8 cellular contexts compared by ENCODE assay signal in genomic region chr22:36239401-36240171, GRCh38. TPM values are rescaled to one million over a fixed set of nuclear protein-coding genes. Genes with fewer than 3 reads are reported as not detected.
DNase-seq lines count a peak whose midpoint lies in the region; ATAC-seq and TF ChIP-seq lines count a peak whose summit lies in the region.

APOL2 (minus strand) TSS chr22:36239527; CDS start chr22:36233162, 6,365 bp downstream.

- no peaks in the 10 kb centered on the region for H3K27me3 ChIP-seq in NT2/D1 (ENCODE audit: insufficient read depth, insufficient read length)

- no peaks in the 10 kb centered on the region; the same call in 1 of the 2 replicates for H3K9me3 ChIP-seq in NT2/D1 (ENCODE audit: insufficient read depth, low read length)

- H3K4me3 ChIP-seq in NT2/D1 (ENCODE audit: insufficient read length, low read depth) = peak within 1 kb of the TSS; percentile 55

- H3K9ac ChIP-seq in NT2/D1 (ENCODE audit: insufficient read length, low read depth) = peak within 1 kb of the TSS; percentile 72

- DNase-seq in COR-L47 (lab: John Stamatoyannopoulos, UW) (peak; percentile 91), HT-29 (ENCODE audit: low spot score) (peak; percentile 85), NT2/D1 (ENCODE audit: low read depth, low spot score) (peak; percentile 70), endothelial cell (ENCODE audit: low spot score) (peak; percentile 80), mesothelial cell of epicardium (ENCODE audit: low spot score in 2 of 2, unreplicated experiment in 2 of 2) (peak; percentile 72 to 82)
- DNase-seq in activated CD8-positive, alpha-beta memory T cell treated with anti-CD3 and anti-CD28 coated beads, Interleukin-2, amount 50 U/mL, for 4 hours = peak; percentile 83
- DNase-seq in stimulated activated CD8-positive, alpha-beta memory T cell treated with anti-CD3 and anti-CD28 coated beads, Interleukin-15, amount 100 ng/mL, for 48 hours (ENCODE audit: low read depth in 2 of 2) = peak; percentile 81 to 82

- no peak for TF ChIP-seq CTCF in endothelial cell (IDR thresholded peaks at IDR 0.05; ENCODE audit: unreplicated experiment)
- TF ChIP-seq CTCF in mesothelial cell of epicardium (IDR thresholded peaks at IDR 0.05; ENCODE audit: unreplicated experiment) = no peak

- H3K36me3 Mint-ChIP-seq in endothelial cell (ENCODE audit: low read depth, unreplicated experiment) (peaks cover 15% of the 10 kb centered on the region), mesothelial cell of epicardium (peaks cover 16% of the 10 kb centered on the region)

- H3K4me1 ChIP-seq in NT2/D1 (ENCODE audit: insufficient read depth, insufficient read length) = peaks cover 3% of the 10 kb centered on the region

- peak; percentile 89 for ATAC-seq in GM19468 (IDR thresholded peaks at IDR 0.05; ENCODE audit: extremely low read depth, unreplicated experiment)

- H3K27ac Mint-ChIP-seq in endothelial cell (ENCODE audit: unreplicated experiment) (peak within 1 kb of the TSS; percentile 95), mesothelial cell of epicardium (peak within 1 kb of the TSS; percentile 100)

- H3K4me1 Mint-ChIP-seq in endothelial cell (ENCODE audit: unreplicated experiment) (peaks cover 38% of the 10 kb centered on the region), mesothelial cell of epicardium (peaks cover 52% of the 10 kb centered on the region)

- H3K9me3 Mint-ChIP-seq in endothelial cell (ENCODE audit: unreplicated experiment) (no peaks in the 10 kb centered on the region), mesothelial cell of epicardium (peaks cover 27% of the 10 kb centered on the region)

- H3K4me3 Mint-ChIP-seq in endothelial cell (ENCODE audit: unreplicated experiment) = peak within 1 kb of the TSS; percentile 93
- H3K4me3 Mint-ChIP-seq in mesothelial cell of epicardium = peak within 1 kb of the TSS; percentile 94

- peaks cover 7% of the 10 kb centered on the region for H3K36me3 ChIP-seq in NT2/D1 (ENCODE audit: insufficient read depth, insufficient read length, low read length)

- H3K27me3 Mint-ChIP-seq in endothelial cell (ENCODE audit: unreplicated experiment) = peaks cover 8% of the 10 kb centered on the region
- H3K27me3 Mint-ChIP-seq in mesothelial cell of epicardium (ENCODE audit: low read depth) = no peaks in the 10 kb centered on the region

RNA-seq across cellular contexts. Expression of gene APOL2, which starts in this region (rescaled TPM):
- total RNA-seq in HT-29 (2014; rRNA removed; shearing (Covaris generic)) = 16.0 and 20.8 TPM in 2 replicates
- total RNA-seq in endothelial cell (ENCODE audit: unreplicated experiment) (55.3 TPM), mesothelial cell of epicardium (55.5 to 59.4 TPM (median 56.1 TPM) in 3 replicates)

Comparison
In these comparisons a context has a peak if more than half of its experiments do, and no peak if none do; other contexts are left out.
1. Peak in every context shown above with its lines: DNase-seq, ATAC-seq and H3K4me3 ChIP-seq.